In genomic region chr1:188822248-188822647, GRCh38 we compare ENCODE assay signal across 16 cellular contexts.
DNase-seq lines count a peak whose midpoint lies in the region; ATAC-seq and TF ChIP-seq lines count a peak whose summit lies in the region.
"Had no signal": no experiment of that assay in that cellular context is flagged by ENCODE, and none has a peak within 500 bp of the region (broad histone marks: within the 10 kb centered on the region; RNA-seq: fewer than 3 reads in every experiment).

No MANE protein-coding gene starts in this region.

- no peaks in the 10 kb centered on the region for H3K9me2 ChIP-seq in PC-9 (ENCODE audit: insufficient read depth)

- TF ChIP-seq POLR2A in IMR-90 (IDR thresholded peaks at IDR 0.05; ENCODE audit: low read depth, low read length) (no peak), lower leg skin (IDR thresholded peaks at IDR 0.05) (no peak)

- TF ChIP-seq CTCF in A673 (conservative IDR thresholded peaks at IDR 0.05; ENCODE audit: low read depth, low read length) (no peak), IMR-90 (conservative IDR thresholded peaks at IDR 0.05; ENCODE audit: low read depth, low read length) (no peak), PC-9 (conservative IDR thresholded peaks at IDR 0.05) (no peak), lower leg skin (IDR thresholded peaks at IDR 0.05) (no peak)

- intact Hi-C loops in A673 (cut with micrococcal nuclease; ENCODE audit: unreplicated experiment) = no loop called here
- intact Hi-C loops in IMR-90 (cut with micrococcal nuclease) = no loop called here
- intact Hi-C loops in PC-9 (cut with micrococcal nuclease; ENCODE audit: unreplicated experiment) = no loop called here
- intact Hi-C loops in lower leg skin (cut with DNase I; ENCODE audit: low total_unique reads) = no loop called here

- no peak overlapping the region for H4K8ac ChIP-seq in IMR-90 (ENCODE audit: low read depth in 2 of 2, low read length in 2 of 2)

- no peaks in the 10 kb centered on the region for H3K9me3 ChIP-seq in A673 (ENCODE audit: low read depth, low read length, poor library complexity, severe bottlenecking)
- H3K9me3 ChIP-seq in IMR-90 (ENCODE audit: control insufficient read depth, insufficient read depth, low read length) = no peaks in the 10 kb centered on the region
- H3K9me3 ChIP-seq in PC-9 (ENCODE audit: insufficient read depth, low read depth) = no peaks in the 10 kb centered on the region

- POLR2A ChIA-PET in A673 (lab: Charles Lee; ENCODE audit: low non-redundant PET) = no interaction called here
- POLR2A ChIA-PET in IMR-90 (lab: Charles Lee; ENCODE audit: unreplicated experiment) = interaction anchor here (0.8 kb wide), 1 partner anchor 28 kb away, joined by 3 read pairs; no protein-coding TSS in a partner anchor
- POLR2A ChIA-PET in PC-9 (lab: Charles Lee; ENCODE audit: unreplicated experiment) = no interaction called here

- no peak overlapping the region for H3K4ac ChIP-seq in IMR-90 (ENCODE audit: low read depth, low read length)

- no peak overlapping the region for H2BK5ac ChIP-seq in IMR-90 (ENCODE audit: low read depth, low read length, poor library complexity, severe bottlenecking)

- H3K23ac ChIP-seq in IMR-90 (ENCODE audit: low read depth, low read length) = no peak overlapping the region

- H3K18ac ChIP-seq in IMR-90 (ENCODE audit: low read depth, low read length) = no peak overlapping the region; the same call in 1 of the 2 replicates

- no peaks in the 10 kb centered on the region for H3K36me3 ChIP-seq in A673 (ENCODE audit: insufficient read depth, low read length, poor library complexity, severe bottlenecking)
- H3K36me3 ChIP-seq in IMR-90 (ENCODE audit: control insufficient read depth, insufficient read depth, low read length) = no peaks in the 10 kb centered on the region
- H3K36me3 ChIP-seq in PC-9 (ENCODE audit: low read depth) = no peaks in the 10 kb centered on the region
- H3K36me3 ChIP-seq: WERI-Rb-1 had no signal

- CTCF ChIA-PET in A673 (lab: Charles Lee) (no interaction called here), IMR-90 (lab: Yijun Ruan, JAX) (no interaction called here), PC-9 (lab: Charles Lee) (no interaction called here)

- H2BK120ac ChIP-seq in IMR-90 (ENCODE audit: low read depth, low read length) = no peak overlapping the region

- in situ Hi-C loops in IMR-90 (cut with MboI; ENCODE audit: low sequenced_read_pairs) = no loop called here

- no peak overlapping the region for H4K5ac ChIP-seq in IMR-90 (ENCODE audit: low read depth, low read length)

- H3K4me3 ChIP-seq in A673 (ENCODE audit: low read depth, low read length, poor library complexity, severe bottlenecking) (peak overlapping the region; percentile 14), IMR-90 (ENCODE audit: insufficient read depth, low read depth, low read length) (no peak overlapping the region), PC-9 (no peak overlapping the region), lower leg skin (ENCODE audit: low read depth, poor library complexity, severe bottlenecking) (no peak overlapping the region)

- TF ChIP-seq RAD21 in IMR-90 (IDR thresholded peaks at IDR 0.05; ENCODE audit: low read length) = no peak

- no TSS peak for BruUV-seq in A673 (replicated peaks; lab: Mats Ljungman, UMichigan)
- BruUV-seq in IMR-90 (replicated peaks; lab: Mats Ljungman, UMichigan) = no TSS peak
- no TSS peak for BruUV-seq in PC-9 (replicated peaks; lab: Mats Ljungman, UMichigan)

- no peaks in the 10 kb centered on the region for H3K9me1 ChIP-seq in IMR-90 (ENCODE audit: insufficient read depth, low read length)

- no peak overlapping the region for H2AFZ ChIP-seq in IMR-90 (replicated peaks; ENCODE audit: low read length, poor library complexity)
- peak overlapping the region; percentile 48 for H2AFZ ChIP-seq in PC-9
- H2AFZ ChIP-seq: parathyroid adenoma had no signal

- dilution Hi-C loops in IMR-90 (cut with HindIII; ENCODE audit: low sequenced_read_pairs, unreplicated experiment) = no loop called here

- H2BK20ac ChIP-seq in IMR-90 (ENCODE audit: low read depth, low read length) = no peak overlapping the region

- H4K20me1 ChIP-seq in IMR-90 (ENCODE audit: insufficient read depth, low read length) (no peaks in the 10 kb centered on the region), PC-9 (ENCODE audit: insufficient read depth) (no peaks in the 10 kb centered on the region)

- H3K4me2 ChIP-seq in IMR-90 (ENCODE audit: low read depth, low read length) = no peak overlapping the region
- H3K4me2 ChIP-seq in PC-9 = no peak overlapping the region

- H2AK9ac ChIP-seq in IMR-90 (replicated peaks; ENCODE audit: low read depth, low read length, poor library complexity) = no peak overlapping the region

- H3K27me3 ChIP-seq in A673 (replicated peaks; ENCODE audit: insufficient read depth, low read depth, low read length, poor library complexity) (no peaks in the 10 kb centered on the region), IMR-90 (ENCODE audit: control insufficient read depth, insufficient read depth, low read length) (no peaks in the 10 kb centered on the region), PC-9 (ENCODE audit: insufficient read depth, low read depth) (no peaks in the 10 kb centered on the region)

- no peaks in the 10 kb centered on the region for H3F3A ChIP-seq in PC-9 (ENCODE audit: insufficient read depth, low read depth)

- H3K79me2 ChIP-seq in PC-9 (ENCODE audit: low read depth) = no peaks in the 10 kb centered on the region
- H3K79me2 ChIP-seq: parathyroid adenoma had no signal

- no peak overlapping the region for H3K9ac ChIP-seq in IMR-90 (ENCODE audit: low read depth, low read length)
- H3K9ac ChIP-seq: parathyroid adenoma had no signal

- no peak overlapping the region for H2BK15ac ChIP-seq in IMR-90 (ENCODE audit: low read depth, low read length)

- DNase-seq in A673 (ENCODE audit: low spot score) (peak; percentile 54), IMR-90 (peak; percentile 29), PC-9 (no peak), fibroblast of peridontal ligament (ENCODE audit: extremely low read depth) (peak; percentile 30), amygdala (lab: John Stamatoyannopoulos, UW) (no peak), lower leg skin (ENCODE audit: low spot score in 2 of 2) (no peak), NCI-H2227 treated with DMSO at 0.1 percent for 48 hours (lab: John Stamatoyannopoulos, UW) (no peak)
- no peak for DNase-seq in stimulated activated naive CD4-positive, alpha-beta T cell (lab: John Stamatoyannopoulos, UW)
- DNase-seq: activated naive CD4-positive, alpha-beta T cell treated with anti-CD3 and anti-CD28 coated beads for 36 hours; effector memory CD8-positive, alpha-beta T cell; foreskin melanocyte; GF-D8; midbrain; NCI-H1436 treated with DMSO at 0.1 percent for 48 hours; WERI-Rb-1 had no signal

- H3K27ac ChIP-seq in A673 (ENCODE audit: low read depth, low read length, poor library complexity, severe bottlenecking) = peak overlapping the region; percentile 65
- no peak overlapping the region for H3K27ac ChIP-seq in IMR-90 (ENCODE audit: insufficient read depth, low read length)
- no peak overlapping the region for H3K27ac ChIP-seq in PC-9
- H3K27ac ChIP-seq: parathyroid adenoma, WERI-Rb-1 had no signal

- H2AK5ac ChIP-seq in IMR-90 (ENCODE audit: low read depth, low read length) = no peak overlapping the region

- H3K56ac ChIP-seq in IMR-90 (ENCODE audit: extremely low read depth, insufficient read depth, low read length) = no peak overlapping the region

- no peak overlapping the region for H4K91ac ChIP-seq in IMR-90 (ENCODE audit: insufficient read depth, low read depth, low read length)

- WGBS in IMR-90 (ENCODE audit: extremely low coverage in 2 of 2, insufficient read length in 1 of 2), 2 experiments = no CpG with 5 or more reads among the region's 2 CpGs
- WGBS in lower leg skin, 2 donors = 32 to 39% methylated on average over 2 of the region's 2 CpGs

- peaks cover 19% of the 10 kb centered on the region for H3K4me1 ChIP-seq in A673 (ENCODE audit: insufficient read depth, low read length, poor library complexity, severe bottlenecking)
- no peaks in the 10 kb centered on the region for H3K4me1 ChIP-seq in IMR-90 (ENCODE audit: control insufficient read depth, insufficient read depth, low read length)
- no peaks in the 10 kb centered on the region for H3K4me1 ChIP-seq in PC-9 (replicated peaks; ENCODE audit: insufficient read depth)
- H3K4me1 ChIP-seq: parathyroid adenoma had no signal

- no peaks in the 10 kb centered on the region for H3K79me1 ChIP-seq in IMR-90 (ENCODE audit: low read depth in 1 of 2, low read length in 2 of 2)

- no peak overlapping the region for H3K14ac ChIP-seq in IMR-90 (replicated peaks; ENCODE audit: low read depth, low read length)

- peak; percentile 29; the same call in 1 of the 2 replicates for ATAC-seq in IMR-90 (ENCODE audit: low read depth)
- ATAC-seq: effector memory CD8-positive, alpha-beta T cell had no signal

TF ChIP-seq in IMR-90, 13 proteins besides CTCF, POLR2A, EP300 and RAD21 (continues in another document):
- TF ChIP-seq MAFK (IDR thresholded peaks at IDR 0.05; ENCODE audit: low read depth, low read length) (no peak), CHD1 (IDR thresholded peaks at IDR 0.05; ENCODE audit: low read depth, low read length) (no peak), SMC3 (IDR thresholded peaks at IDR 0.05; ENCODE audit: low read depth, low read length) (no peak), RCOR1 (IDR thresholded peaks at IDR 0.05; ENCODE audit: insufficient replicate concordance, low read length) (no peak), ELK1 (IDR thresholded peaks at IDR 0.05; ENCODE audit: borderline replicate concordance, low read depth, low read length) (no peak), BHLHE40 (IDR thresholded peaks at IDR 0.05; ENCODE audit: low read depth, low read length) (no peak), USF2 (IDR thresholded peaks at IDR 0.05; ENCODE audit: low read depth, low read length) (no peak), FOS (IDR thresholded peaks at IDR 0.05; ENCODE audit: low read depth, low read length) (no peak), CEBPB (IDR thresholded peaks at IDR 0.05; ENCODE audit: low read depth, low read length) (no peak), MAZ (IDR thresholded peaks at IDR 0.05; ENCODE audit: borderline replicate concordance, low read depth, low read length) (no peak)

Comparison
In these comparisons a context has a peak if more than half of its experiments do, and no peak if none do; other contexts are left out.
1. DNase-seq: peak in A673 (single experiment), IMR-90 (single experiment) and fibroblast of peridontal ligament (single experiment); none in PC-9 (0 of 2), amygdala (0 of 56), lower leg skin (0 of 2), NCI-H2227 treated with DMSO at 0.1 percent for 48 hours (single experiment) and stimulated activated naive CD4-positive, alpha-beta T cell (0 of 6).